Comparison of ENCODE assay signal across 1 cellular context in the genomic region with DNA sequence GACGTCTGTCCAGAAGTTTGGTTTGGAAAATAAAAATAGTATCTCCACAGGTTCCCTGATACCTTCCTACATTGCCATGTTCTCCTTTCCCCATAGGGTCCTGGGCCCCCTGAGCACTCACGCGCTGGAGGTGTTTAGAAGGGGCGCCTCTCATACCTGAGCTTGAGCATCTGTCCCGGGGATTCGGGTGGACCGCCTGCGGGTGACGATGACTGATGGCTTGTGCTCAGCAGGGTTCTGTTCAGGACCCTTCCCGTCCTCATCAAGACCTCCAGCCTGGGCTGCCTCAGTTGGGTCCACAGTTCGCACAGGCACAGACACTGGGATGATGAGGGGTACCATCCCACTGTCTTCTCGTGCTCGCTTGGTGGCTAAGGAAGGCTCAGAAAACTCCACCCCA.
TF ChIP-seq lines count a peak whose summit lies in the region.

No MANE protein-coding gene starts in this region.

TF ChIP-seq in WTC11, 78 proteins besides CTCF, POLR2A, EP300 and RAD21 (continued from another document):
- TF ChIP-seq, protein P1, sequence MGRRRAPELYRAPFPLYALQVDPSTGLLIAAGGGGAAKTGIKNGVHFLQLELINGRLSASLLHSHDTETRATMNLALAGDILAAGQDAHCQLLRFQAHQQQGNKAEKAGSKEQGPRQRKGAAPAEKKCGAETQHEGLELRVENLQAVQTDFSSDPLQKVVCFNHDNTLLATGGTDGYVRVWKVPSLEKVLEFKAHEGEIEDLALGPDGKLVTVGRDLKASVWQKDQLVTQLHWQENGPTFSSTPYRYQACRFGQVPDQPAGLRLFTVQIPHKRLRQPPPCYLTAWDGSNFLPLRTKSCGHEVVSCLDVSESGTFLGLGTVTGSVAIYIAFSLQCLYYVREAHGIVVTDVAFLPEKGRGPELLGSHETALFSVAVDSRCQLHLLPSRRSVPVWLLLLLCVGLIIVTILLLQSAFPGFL (CRISPR knock-in tag; IDR thresholded peaks at IDR 0.05; ENCODE audit: borderline replicate concordance): no peak
